ENCODE assay signal across 1 cellular context in the genomic region with DNA sequence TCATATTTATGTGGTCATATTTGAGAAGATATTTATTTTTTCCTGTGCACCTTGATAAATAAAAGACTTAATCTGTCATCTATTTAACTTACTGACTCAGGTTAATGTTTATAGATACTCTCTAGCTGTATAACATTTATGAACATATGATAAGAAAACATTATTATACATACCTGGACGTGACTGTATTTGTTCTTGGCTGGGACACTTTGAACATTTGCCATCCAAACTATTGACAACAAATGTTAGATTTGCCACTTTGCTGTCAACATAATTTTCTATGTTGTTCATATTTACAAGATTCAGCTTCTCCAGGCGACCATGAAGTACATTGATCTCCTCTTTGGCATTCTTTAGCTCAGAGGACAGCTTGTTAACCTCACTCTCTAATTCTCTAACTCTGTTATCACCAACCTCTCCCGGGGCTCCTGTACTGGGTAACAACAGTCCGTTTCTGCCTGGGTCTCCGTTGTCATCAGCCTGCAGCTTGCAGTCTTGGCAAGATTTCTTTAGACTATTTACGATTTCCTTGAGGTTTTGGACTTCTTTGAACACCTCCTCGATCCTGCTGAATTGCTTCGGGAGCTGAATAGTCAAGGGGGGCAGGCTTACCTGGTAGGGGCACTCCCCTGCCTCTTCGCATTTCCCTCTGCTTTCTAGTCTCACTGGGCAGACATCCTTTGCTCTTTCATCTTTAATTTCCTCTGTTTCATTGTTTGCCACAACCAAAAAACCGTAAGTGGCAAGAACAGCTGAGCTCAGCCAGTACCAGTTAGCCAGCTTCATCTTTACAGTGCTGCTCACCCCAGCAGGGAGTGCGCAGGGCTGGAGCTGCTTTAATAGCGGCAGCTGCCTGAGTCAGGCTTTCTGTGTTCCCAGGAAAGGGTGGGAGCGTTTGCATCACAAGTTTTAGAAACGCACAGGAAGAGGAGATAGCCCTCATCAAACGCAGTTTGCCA.
TF ChIP-seq lines count a peak whose summit lies in the region.

A gene with protein sequence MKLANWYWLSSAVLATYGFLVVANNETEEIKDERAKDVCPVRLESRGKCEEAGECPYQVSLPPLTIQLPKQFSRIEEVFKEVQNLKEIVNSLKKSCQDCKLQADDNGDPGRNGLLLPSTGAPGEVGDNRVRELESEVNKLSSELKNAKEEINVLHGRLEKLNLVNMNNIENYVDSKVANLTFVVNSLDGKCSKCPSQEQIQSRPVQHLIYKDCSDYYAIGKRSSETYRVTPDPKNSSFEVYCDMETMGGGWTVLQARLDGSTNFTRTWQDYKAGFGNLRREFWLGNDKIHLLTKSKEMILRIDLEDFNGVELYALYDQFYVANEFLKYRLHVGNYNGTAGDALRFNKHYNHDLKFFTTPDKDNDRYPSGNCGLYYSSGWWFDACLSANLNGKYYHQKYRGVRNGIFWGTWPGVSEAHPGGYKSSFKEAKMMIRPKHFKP (minus strand): TSS at position 812 of the 959 bp plus-strand sequence. CDS start 26 bp downstream, at position 786.

TF ChIP-seq in H1, 55 proteins besides CTCF, POLR2A, EP300 and RAD21:
- no peak for TF ChIP-seq RNF2 (IDR thresholded peaks at IDR 0.05; ENCODE audit: borderline replicate concordance, low read depth, low read length, missing control alignments, poor library complexity, severe bottlenecking)
- no peak for TF ChIP-seq TBP (IDR thresholded peaks at IDR 0.05; ENCODE audit: low read depth, low read length)
- no peak for TF ChIP-seq POU5F1 (IDR thresholded peaks at IDR 0.05; ENCODE audit: low read depth, low read length)
- TF ChIP-seq, protein P1, sequence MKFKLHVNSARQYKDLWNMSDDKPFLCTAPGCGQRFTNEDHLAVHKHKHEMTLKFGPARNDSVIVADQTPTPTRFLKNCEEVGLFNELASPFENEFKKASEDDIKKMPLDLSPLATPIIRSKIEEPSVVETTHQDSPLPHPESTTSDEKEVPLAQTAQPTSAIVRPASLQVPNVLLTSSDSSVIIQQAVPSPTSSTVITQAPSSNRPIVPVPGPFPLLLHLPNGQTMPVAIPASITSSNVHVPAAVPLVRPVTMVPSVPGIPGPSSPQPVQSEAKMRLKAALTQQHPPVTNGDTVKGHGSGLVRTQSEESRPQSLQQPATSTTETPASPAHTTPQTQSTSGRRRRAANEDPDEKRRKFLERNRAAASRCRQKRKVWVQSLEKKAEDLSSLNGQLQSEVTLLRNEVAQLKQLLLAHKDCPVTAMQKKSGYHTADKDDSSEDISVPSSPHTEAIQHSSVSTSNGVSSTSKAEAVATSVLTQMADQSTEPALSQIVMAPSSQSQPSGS (IDR thresholded peaks at IDR 0.05; ENCODE audit: low read length): no peak
- TF ChIP-seq CTBP2 (IDR thresholded peaks at IDR 0.05; ENCODE audit: borderline replicate concordance, insufficient read depth, insufficient read length, low read length): no peak
- TF ChIP-seq SAP30 (IDR thresholded peaks at IDR 0.05; ENCODE audit: insufficient read depth, insufficient replicate concordance, low read length): no peak
- no peak for TF ChIP-seq TEAD4 (IDR thresholded peaks at IDR 0.05; ENCODE audit: low read depth, low read length)
- no peak for TF ChIP-seq SRF (IDR thresholded peaks at IDR 0.05; ENCODE audit: low read depth, low read length)
- no peak for TF ChIP-seq CBX5 (IDR thresholded peaks at IDR 0.05; ENCODE audit: low read depth, low read length)
- TF ChIP-seq EGR1 (IDR thresholded peaks at IDR 0.05; ENCODE audit: borderline replicate concordance, low read depth, low read length): no peak
- TF ChIP-seq SUZ12 (IDR thresholded peaks at IDR 0.05; ENCODE audit: low read length): no peak
- no peak for TF ChIP-seq HDAC6 (IDR thresholded peaks at IDR 0.05; ENCODE audit: low read depth, low read length)
- TF ChIP-seq SIX5 (IDR thresholded peaks at IDR 0.05; ENCODE audit: low read depth, low read length): no peak
- no peak for TF ChIP-seq SP2 (IDR thresholded peaks at IDR 0.05; ENCODE audit: low read length)
- no peak for TF ChIP-seq CBX8 (IDR thresholded peaks at IDR 0.05; ENCODE audit: borderline replicate concordance, low read depth, low read length)
- TF ChIP-seq TAF1 (IDR thresholded peaks at IDR 0.05; ENCODE audit: low read depth, low read length): no peak
- no peak for TF ChIP-seq BCL11A (IDR thresholded peaks at IDR 0.05; ENCODE audit: low read depth in 2 of 2, low read length in 2 of 2)
